In the genomic region with DNA sequence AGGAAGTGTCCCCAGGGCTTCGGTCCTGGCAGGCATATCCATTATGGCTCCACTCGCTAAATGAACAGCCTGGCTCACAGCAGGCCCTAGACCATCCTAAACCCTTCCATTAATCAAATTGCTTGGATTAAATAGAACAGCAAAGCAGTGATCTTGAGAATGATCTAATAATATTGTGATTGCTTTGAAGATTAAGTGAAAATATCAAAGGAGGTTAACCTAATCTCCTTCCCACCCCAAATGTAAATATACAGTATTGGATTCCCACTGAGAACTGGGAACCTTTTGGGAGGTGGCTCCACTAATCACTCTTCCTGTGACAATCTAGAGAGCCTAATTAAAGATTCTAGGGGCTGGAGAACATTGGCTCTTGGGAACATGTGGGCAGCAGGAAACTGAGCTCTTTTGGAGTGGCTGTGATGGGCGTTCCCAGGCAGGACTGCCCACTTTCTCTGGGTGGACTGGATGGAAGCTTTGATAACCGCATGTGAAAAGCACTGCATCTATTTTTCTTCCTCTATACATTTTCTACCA, we compare ENCODE assay signal across 18 cellular contexts.
DNase-seq lines count a peak whose midpoint lies in the region; ATAC-seq lines count a peak whose summit lies in the region.
"Had no signal": no experiment of that assay in that cellular context is flagged by ENCODE, and none has a peak within 500 bp of the region (broad histone marks: within the 10 kb centered on the region; RNA-seq: fewer than 3 reads in every experiment).

No MANE protein-coding gene starts in this region.

- peak; percentile 37 for DNase-seq in DMS153 treated with DMSO at 0.1 percent for 48 hours (lab: John Stamatoyannopoulos, UW; ENCODE audit: unreplicated experiment)
- peak; percentile 15 for DNase-seq in LoVo (ENCODE audit: low spot score)
- peak; percentile 50 for DNase-seq in NCI-H510A (lab: John Stamatoyannopoulos, UW)
- peak; percentile 4 for DNase-seq in iPS-NIHi11 (ENCODE audit: low spot score)
- DNase-seq in central memory CD4-positive, alpha-beta T cell: no peak
- DNase-seq: activated CD4-positive, alpha-beta T cell treated with anti-CD3 and anti-CD28 coated beads for 4 hours; activated T-cell treated with anti-CD3 and anti-CD28 coated beads for 4 hours; effector memory CD8-positive, alpha-beta T cell; GF-D8; naive thymus-derived CD8-positive, alpha-beta T cell; NCI-H1694 treated with DMSO at 0.1 percent for 48 hours; posterior cingulate gyrus; RPMI8226 had no signal

- ATAC-seq in HG03521 (IDR thresholded peaks at IDR 0.05; ENCODE audit: unreplicated experiment): no peak
- no peak for ATAC-seq in HG02852 (IDR thresholded peaks at IDR 0.05; ENCODE audit: unreplicated experiment)
- ATAC-seq in GM21619 (IDR thresholded peaks at IDR 0.05; ENCODE audit: unreplicated experiment): no peak
- ATAC-seq: effector memory CD8-positive, alpha-beta T cell; GM12878; heart left ventricle; naive thymus-derived CD8-positive, alpha-beta T cell had no signal
